In the genomic region with DNA sequence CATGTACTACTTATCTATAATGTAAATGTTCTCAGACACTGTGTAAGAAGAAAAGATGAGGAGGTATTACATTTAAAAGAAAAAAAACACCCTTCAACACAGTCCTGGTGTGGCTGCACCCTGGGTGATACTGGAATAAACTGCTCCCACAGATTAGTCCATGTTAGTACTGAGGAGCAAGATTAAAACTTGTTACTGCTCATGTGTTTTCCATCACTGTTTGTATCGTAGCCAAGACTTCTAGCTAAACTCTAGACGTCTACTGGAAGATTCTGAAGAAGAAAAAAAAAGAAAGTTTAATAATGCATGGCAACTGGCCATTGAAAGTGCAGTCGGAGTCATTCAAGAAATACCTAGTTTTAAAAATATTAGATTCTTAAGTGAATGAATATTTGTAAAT, we compare ENCODE assay signal across 11 cellular contexts. TPM values are rescaled to one million over a fixed set of nuclear protein-coding genes. Genes with fewer than 3 reads are reported as not detected.
DNase-seq lines count a peak whose midpoint lies in the region; ATAC-seq and TF ChIP-seq lines count a peak whose summit lies in the region.
"Had no signal": no experiment of that assay in that cellular context is flagged by ENCODE, and none has a peak within 500 bp of the region (broad histone marks: within the 10 kb centered on the region; RNA-seq: fewer than 3 reads in every experiment).

TSS of gene ASPN (minus strand) at position 171 of the 400 bp plus-strand sequence.

- no peaks in the 10 kb centered on the region for H3K27me3 Mint-ChIP-seq in endodermal cell (ENCODE audit: insufficient read depth)

- H3K9me3 Mint-ChIP-seq in endodermal cell, result no peaks in the 10 kb centered on the region

- H3K4me1 ChIP-seq in HUES6 (ENCODE audit: control insufficient read depth, insufficient read depth, low read length) (peaks cover 22% of the 10 kb centered on the region), endodermal cell (ENCODE audit: control insufficient read depth, insufficient read depth, low read length) (no peaks in the 10 kb centered on the region), left lung (no peaks in the 10 kb centered on the region), thyroid gland (no peaks in the 10 kb centered on the region)

- no peaks in the 10 kb centered on the region for H3K36me3 Mint-ChIP-seq in endodermal cell (ENCODE audit: low read depth)

- WGBS in endodermal cell (ENCODE audit: insufficient coverage in 1 of 2, insufficient read length in 1 of 2), 2 experiments, result 82 to 100% methylated on average over 2 to 3 of the region's 3 CpGs
- 69 to 74% methylated on average over 3 of the region's 3 CpGs for WGBS in thyroid gland, 2 donors

- H3K4me1 Mint-ChIP-seq in endodermal cell, result peaks cover 8% of the 10 kb centered on the region

- H3K4me3 Mint-ChIP-seq in endodermal cell, result no peak within 1 kb of the TSS

- TF ChIP-seq POLR2A in thyroid gland (IDR thresholded peaks at IDR 0.05), result no peak

- no peaks in the 10 kb centered on the region for H3K36me3 ChIP-seq in HUES6 (ENCODE audit: control insufficient read depth, insufficient read depth, low read length)
- H3K36me3 ChIP-seq in endodermal cell (ENCODE audit: control insufficient read depth, insufficient read depth, low read length), result no peaks in the 10 kb centered on the region
- no peaks in the 10 kb centered on the region for H3K36me3 ChIP-seq in left lung
- no peaks in the 10 kb centered on the region for H3K36me3 ChIP-seq in thyroid gland

- DNase-seq in endodermal cell, result no peak
- DNase-seq in left lung, result no peak
- DNase-seq in thyroid gland, result no peak
- DNase-seq in stimulated activated CD4-positive, alpha-beta T cell treated with anti-CD3 and anti-CD28 coated beads, Interleukin-4, amount 100 ng/mL, for 4 hours, result no peak
- DNase-seq: activated CD4-positive, CD25-positive, alpha-beta regulatory T cell treated with anti-CD3 and anti-CD28 coated beads, Interleukin-2, amount 50 U/mL, for 72 hours; activated naive CD4-positive, alpha-beta T cell; NCI-H1417 had no signal

- intact Hi-C loops in left lung (cut with DNase I) (no loop called here), thyroid gland (cut with DNase I) (no loop called here)

- ATAC-seq in left lung (peak; percentile 33), HG03571 (IDR thresholded peaks at IDR 0.05; ENCODE audit: unreplicated experiment) (no peak), GM18517 (IDR thresholded peaks at IDR 0.05; ENCODE audit: unreplicated experiment) (no peak)
- ATAC-seq: Panc1 had no signal

- H3K27me3 ChIP-seq in HUES6 (ENCODE audit: control insufficient read depth, insufficient read depth, low read length), result no peaks in the 10 kb centered on the region
- no peaks in the 10 kb centered on the region for H3K27me3 ChIP-seq in endodermal cell (ENCODE audit: control insufficient read depth, insufficient read depth, low read length, poor library complexity, severe bottlenecking)
- no peaks in the 10 kb centered on the region for H3K27me3 ChIP-seq in left lung
- H3K27me3 ChIP-seq in thyroid gland, result no peaks in the 10 kb centered on the region

- no peak for TF ChIP-seq CTCF in endodermal cell (conservative IDR thresholded peaks at IDR 0.05)
- no peak for TF ChIP-seq CTCF in left lung (IDR thresholded peaks at IDR 0.05)
- no peak for TF ChIP-seq CTCF in thyroid gland (IDR thresholded peaks at IDR 0.05)

- no peak within 1 kb of the TSS for H3K9ac ChIP-seq in HUES6 (ENCODE audit: low read length)
- no peak within 1 kb of the TSS for H3K9ac ChIP-seq in endodermal cell (ENCODE audit: extremely low read depth, low read length, poor library complexity, severe bottlenecking)

- H3K9me3 ChIP-seq in HUES6 (ENCODE audit: control insufficient read depth, insufficient read depth, low read depth, low read length) (no peaks in the 10 kb centered on the region), endodermal cell (ENCODE audit: control insufficient read depth, low read length) (no peaks in the 10 kb centered on the region), left lung (no peaks in the 10 kb centered on the region), thyroid gland (no peaks in the 10 kb centered on the region)

- H3K27ac Mint-ChIP-seq in endodermal cell, result peak within 1 kb of the TSS; percentile 32

- no peak within 1 kb of the TSS for H3K4me3 ChIP-seq in HUES6 (ENCODE audit: low read depth, low read length)
- no peak within 1 kb of the TSS for H3K4me3 ChIP-seq in endodermal cell (ENCODE audit: low read length)
- no peak within 1 kb of the TSS for H3K4me3 ChIP-seq in left lung
- no peak within 1 kb of the TSS for H3K4me3 ChIP-seq in thyroid gland (replicated peaks in 1 of 3)

- H3K27ac ChIP-seq in HUES6 (ENCODE audit: low read depth, low read length), result peak within 1 kb of the TSS; percentile 74; the same call in 1 of the 2 replicates
- H3K27ac ChIP-seq in endodermal cell (ENCODE audit: low read depth, low read length), result no peak within 1 kb of the TSS
- H3K27ac ChIP-seq in left lung, result peak within 1 kb of the TSS in 1 of 2 donors; percentile 83
- H3K27ac ChIP-seq in thyroid gland, result peak within 1 kb of the TSS in 2 of 3 donors; percentile 31 to 46

RNA-seq across cellular contexts. Expression of gene ASPN, which starts in this region (rescaled TPM):
- not detected for total RNA-seq in endodermal cell
- 0.61 TPM for polyA plus RNA-seq in endodermal cell (2013, experiment 1 of 2)
- 0.21 TPM for polyA plus RNA-seq in endodermal cell (2013, experiment 2 of 2)
- total RNA-seq in left lung, result 10 to 100 TPM in 1 of 2 donors, 1 to 10 TPM in 1; 2.1 to 27.5 TPM
- 10 to 100 TPM in 1 of 4 donors, 1 to 10 TPM in 3; 2.4 to 15.3 (median 7.4) TPM for total RNA-seq in thyroid gland
